ENCODE assay signal across 10 cellular contexts in the genomic region with DNA sequence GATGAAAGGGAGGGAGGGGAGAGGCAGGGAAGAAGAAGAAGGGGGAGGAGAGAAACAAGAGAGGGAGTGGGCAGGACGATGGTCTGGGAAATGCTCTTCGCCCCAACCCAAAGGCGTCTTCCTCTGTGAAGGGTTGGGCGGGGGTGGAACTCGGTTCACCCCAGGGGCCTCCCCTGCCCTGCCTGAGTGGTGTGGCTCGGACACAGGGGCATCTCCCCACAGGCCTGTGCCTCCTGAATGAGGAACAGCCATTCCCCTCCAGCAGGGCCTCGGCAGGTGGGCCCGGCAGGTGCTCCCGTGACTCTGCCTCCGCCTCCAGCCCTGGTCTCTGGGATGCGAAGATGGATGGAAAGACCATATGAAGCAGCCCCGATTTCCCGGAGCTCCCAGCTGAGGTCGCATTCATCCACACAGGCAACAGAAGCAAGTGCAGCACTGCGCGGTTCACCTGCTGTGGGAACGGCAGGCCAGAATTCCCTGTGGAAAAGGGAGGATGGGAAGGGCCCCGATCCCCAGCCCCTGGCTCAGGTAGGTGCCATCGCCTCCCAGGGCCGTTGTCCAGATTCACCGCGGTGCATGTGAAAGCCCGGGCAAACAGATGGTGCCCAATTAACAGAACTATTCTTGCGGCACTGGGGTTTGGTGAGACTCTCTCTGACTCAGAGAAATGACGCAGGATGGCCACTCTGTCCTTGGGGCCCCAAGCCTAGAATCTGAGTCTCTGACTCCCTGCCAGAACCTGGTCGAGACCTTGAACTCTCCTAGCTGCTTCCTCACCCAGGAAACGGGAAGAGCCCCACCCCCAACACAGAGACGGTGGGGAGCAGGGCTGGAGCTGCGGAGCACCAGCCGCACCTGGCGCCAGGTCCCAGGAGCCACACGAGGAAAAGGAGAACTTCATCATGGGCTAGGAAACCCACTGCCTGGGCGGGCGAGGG. TPM values are rescaled to one million over a fixed set of nuclear protein-coding genes. Genes with fewer than 3 reads are reported as not detected.
DNase-seq lines count a peak whose midpoint lies in the region; ATAC-seq and TF ChIP-seq lines count a peak whose summit lies in the region.
"Had no signal": no experiment of that assay in that cellular context is flagged by ENCODE, and none has a peak within 500 bp of the region (broad histone marks: within the 10 kb centered on the region; RNA-seq: fewer than 3 reads in every experiment).

No MANE protein-coding gene starts in this region.

- POLR2A ChIA-PET in activated B cell treated with CpG ODN at 0.5 μM for 24 hours (lab: Charles Lee) = interaction anchor here (0.7 kb wide), 1 partner anchor 67 kb away, joined by 4 read pairs; no protein-coding TSS in a partner anchor

- no peaks in the 10 kb centered on the region for H3K9me3 ChIP-seq in iPS-20b (ENCODE audit: insufficient read depth, low read depth, low read length)
- H3K9me3 ChIP-seq in spleen = no peaks in the 10 kb centered on the region

- no peak overlapping the region for H3K4me3 Mint-ChIP-seq in activated B cell treated with CpG ODN at 0.5 μM for 24 hours

- TF ChIP-seq CTCF in activated B cell treated with CpG ODN at 0.5 μM for 24 hours (IDR thresholded peaks at IDR 0.05) (no peak), spleen (IDR thresholded peaks at IDR 0.05 in 8 of 11, conservative IDR thresholded peaks at IDR 0.05 in 3 of 11) (no peak)

- H3K4me1 ChIP-seq in iPS-20b (ENCODE audit: insufficient read depth, low read length) = peaks cover 7% of the 10 kb centered on the region; the same call in 1 of the 2 replicates
- H3K4me1 ChIP-seq in spleen = peaks cover 5 to 39% (median 28%) of the 10 kb centered on the region in 6 donors

- peak; percentile 57 for ATAC-seq in activated B cell treated with CpG ODN at 0.5 μM for 24 hours (ENCODE audit: low read depth)
- no peak for ATAC-seq in GM18867 (IDR thresholded peaks at IDR 0.05; ENCODE audit: unreplicated experiment)
- ATAC-seq in GM21447 (IDR thresholded peaks at IDR 0.05; ENCODE audit: unreplicated experiment) = no peak

- peaks cover 2% of the 10 kb centered on the region for H3K4me1 Mint-ChIP-seq in activated B cell treated with CpG ODN at 0.5 μM for 24 hours

- no peaks in the 10 kb centered on the region for H3K36me3 Mint-ChIP-seq in activated B cell treated with CpG ODN at 0.5 μM for 24 hours (ENCODE audit: low read depth)

- H3K36me3 ChIP-seq in iPS-20b (ENCODE audit: insufficient read depth, low read depth, low read length) (no peaks in the 10 kb centered on the region), spleen (no peaks in the 10 kb centered on the region)

- H3K9me3 Mint-ChIP-seq in activated B cell treated with CpG ODN at 0.5 μM for 24 hours = no peaks in the 10 kb centered on the region

- H3K27me3 ChIP-seq in iPS-20b (ENCODE audit: insufficient read depth, low read length) (peaks cover 48% of the 10 kb centered on the region), spleen (replicated peaks in 1 of 7) (peaks cover 0 to 16% (median 0%) of the 10 kb centered on the region in 7 donors)

- peak overlapping the region; percentile 35; the same call in 1 of the 2 replicates for H3K9ac ChIP-seq in iPS-20b (ENCODE audit: low read depth, low read length)

- CTCF ChIA-PET in activated B cell treated with CpG ODN at 0.5 μM for 24 hours (lab: Charles Lee) = no interaction called here

- H3K4me3 ChIP-seq in iPS-20b (ENCODE audit: low read length) (peak overlapping the region; percentile 75), spleen (peak overlapping the region in 2 of 8 donors; percentile 11 to 45)

- 22 to 33% (median 32%) methylated on average over 20 to 34 of the region's 34 CpGs for WGBS in spleen, 5 donors

- TF ChIP-seq POLR2A in spleen (IDR thresholded peaks at IDR 0.05) = no peak

- H3K27ac ChIP-seq in iPS-20b (ENCODE audit: low read length) (no peak overlapping the region), spleen (peak overlapping the region; percentile 53 to 82 (median 74))
- H3K27ac ChIP-seq: 22Rv1 had no signal

- no peak overlapping the region for H3K27ac Mint-ChIP-seq in activated B cell treated with CpG ODN at 0.5 μM for 24 hours

- H3K27me3 Mint-ChIP-seq in activated B cell treated with CpG ODN at 0.5 μM for 24 hours = peaks cover 26% of the 10 kb centered on the region

- DNase-seq in DMS 273 (lab: John Stamatoyannopoulos, UW; ENCODE audit: unreplicated experiment) (peak; percentile 46), DMS 273 treated with DMSO at 0.1 percent for 48 hours (lab: John Stamatoyannopoulos, UW) (no peak), activated B cell treated with CpG ODN at 0.5 μM for 24 hours (no peak), spleen (no peak), LoVo (ENCODE audit: low spot score) (no peak)
- DNase-seq: activated gamma-delta T cell treated with Interleukin-2 at 50 U/mL for 16 hours had no signal

- intact Hi-C loops in activated B cell treated with CpG ODN at 0.5 μM for 24 hours (cut with micrococcal nuclease) (loop anchor here (2.0 kb wide), 1 partner anchor 68 kb away; no protein-coding TSS in a partner anchor), spleen (cut with DNase I; ENCODE audit: low total_unique reads) (no loop called here)

RNA-seq across cellular contexts. Expression of a gene that starts 29.5 kb away (rescaled TPM):
- total RNA-seq in activated B cell treated with CpG ODN at 0.5 μM for 24 hours (13.9 and 14.4 TPM in 2 replicates), spleen (100 to 1,000 TPM in 2 of 7 donors, 10 to 100 TPM in 5; 45.9 to 123 (median 71.0) TPM)
- 10 to 100 TPM in 1 of 3 donors, 1 to 10 TPM in 2; 7.6 to 26.3 (median 8.7) TPM for polyA plus RNA-seq in spleen
